2 cellular contexts compared by ENCODE assay signal in the genomic region with DNA sequence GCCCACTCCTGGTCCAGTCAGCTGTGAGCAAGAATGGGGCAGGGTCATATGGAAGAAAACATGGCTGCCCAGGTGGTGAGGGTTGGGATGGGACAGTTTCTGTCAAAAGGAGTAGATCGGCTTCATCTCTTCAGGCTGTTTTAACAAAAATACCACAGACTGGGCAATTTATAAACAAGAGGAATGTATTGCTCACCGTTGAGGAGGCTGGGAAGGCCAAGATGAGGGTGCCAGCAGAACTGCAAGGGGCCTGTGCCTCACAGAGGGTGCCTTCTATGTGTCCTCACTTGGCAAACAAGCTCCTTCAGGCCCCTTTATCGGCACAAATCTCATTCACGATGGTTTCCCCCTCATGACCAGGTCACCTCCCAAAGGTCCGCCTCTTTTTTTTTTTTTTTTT.
TF ChIP-seq lines count a peak whose summit lies in the region.

No MANE protein-coding gene starts in this region.

TF ChIP-seq in neural cell, 6 proteins besides CTCF, POLR2A, EP300 and RAD21 (continued from another document):
- TF ChIP-seq REST (IDR thresholded peaks at IDR 0.05; ENCODE audit: borderline replicate concordance): no peak
- TF ChIP-seq EZH2 (IDR thresholded peaks at IDR 0.05; ENCODE audit: borderline replicate concordance, insufficient read depth, low read length, poor library complexity, severe bottlenecking): no peak
- no peak for TF ChIP-seq MXI1 (conservative IDR thresholded peaks at IDR 0.05; ENCODE audit: poor library complexity, severe bottlenecking)

TF ChIP-seq in GM23338, 12 proteins besides CTCF, POLR2A, EP300 and RAD21 (continued from another document):
- TF ChIP-seq, protein P1, sequence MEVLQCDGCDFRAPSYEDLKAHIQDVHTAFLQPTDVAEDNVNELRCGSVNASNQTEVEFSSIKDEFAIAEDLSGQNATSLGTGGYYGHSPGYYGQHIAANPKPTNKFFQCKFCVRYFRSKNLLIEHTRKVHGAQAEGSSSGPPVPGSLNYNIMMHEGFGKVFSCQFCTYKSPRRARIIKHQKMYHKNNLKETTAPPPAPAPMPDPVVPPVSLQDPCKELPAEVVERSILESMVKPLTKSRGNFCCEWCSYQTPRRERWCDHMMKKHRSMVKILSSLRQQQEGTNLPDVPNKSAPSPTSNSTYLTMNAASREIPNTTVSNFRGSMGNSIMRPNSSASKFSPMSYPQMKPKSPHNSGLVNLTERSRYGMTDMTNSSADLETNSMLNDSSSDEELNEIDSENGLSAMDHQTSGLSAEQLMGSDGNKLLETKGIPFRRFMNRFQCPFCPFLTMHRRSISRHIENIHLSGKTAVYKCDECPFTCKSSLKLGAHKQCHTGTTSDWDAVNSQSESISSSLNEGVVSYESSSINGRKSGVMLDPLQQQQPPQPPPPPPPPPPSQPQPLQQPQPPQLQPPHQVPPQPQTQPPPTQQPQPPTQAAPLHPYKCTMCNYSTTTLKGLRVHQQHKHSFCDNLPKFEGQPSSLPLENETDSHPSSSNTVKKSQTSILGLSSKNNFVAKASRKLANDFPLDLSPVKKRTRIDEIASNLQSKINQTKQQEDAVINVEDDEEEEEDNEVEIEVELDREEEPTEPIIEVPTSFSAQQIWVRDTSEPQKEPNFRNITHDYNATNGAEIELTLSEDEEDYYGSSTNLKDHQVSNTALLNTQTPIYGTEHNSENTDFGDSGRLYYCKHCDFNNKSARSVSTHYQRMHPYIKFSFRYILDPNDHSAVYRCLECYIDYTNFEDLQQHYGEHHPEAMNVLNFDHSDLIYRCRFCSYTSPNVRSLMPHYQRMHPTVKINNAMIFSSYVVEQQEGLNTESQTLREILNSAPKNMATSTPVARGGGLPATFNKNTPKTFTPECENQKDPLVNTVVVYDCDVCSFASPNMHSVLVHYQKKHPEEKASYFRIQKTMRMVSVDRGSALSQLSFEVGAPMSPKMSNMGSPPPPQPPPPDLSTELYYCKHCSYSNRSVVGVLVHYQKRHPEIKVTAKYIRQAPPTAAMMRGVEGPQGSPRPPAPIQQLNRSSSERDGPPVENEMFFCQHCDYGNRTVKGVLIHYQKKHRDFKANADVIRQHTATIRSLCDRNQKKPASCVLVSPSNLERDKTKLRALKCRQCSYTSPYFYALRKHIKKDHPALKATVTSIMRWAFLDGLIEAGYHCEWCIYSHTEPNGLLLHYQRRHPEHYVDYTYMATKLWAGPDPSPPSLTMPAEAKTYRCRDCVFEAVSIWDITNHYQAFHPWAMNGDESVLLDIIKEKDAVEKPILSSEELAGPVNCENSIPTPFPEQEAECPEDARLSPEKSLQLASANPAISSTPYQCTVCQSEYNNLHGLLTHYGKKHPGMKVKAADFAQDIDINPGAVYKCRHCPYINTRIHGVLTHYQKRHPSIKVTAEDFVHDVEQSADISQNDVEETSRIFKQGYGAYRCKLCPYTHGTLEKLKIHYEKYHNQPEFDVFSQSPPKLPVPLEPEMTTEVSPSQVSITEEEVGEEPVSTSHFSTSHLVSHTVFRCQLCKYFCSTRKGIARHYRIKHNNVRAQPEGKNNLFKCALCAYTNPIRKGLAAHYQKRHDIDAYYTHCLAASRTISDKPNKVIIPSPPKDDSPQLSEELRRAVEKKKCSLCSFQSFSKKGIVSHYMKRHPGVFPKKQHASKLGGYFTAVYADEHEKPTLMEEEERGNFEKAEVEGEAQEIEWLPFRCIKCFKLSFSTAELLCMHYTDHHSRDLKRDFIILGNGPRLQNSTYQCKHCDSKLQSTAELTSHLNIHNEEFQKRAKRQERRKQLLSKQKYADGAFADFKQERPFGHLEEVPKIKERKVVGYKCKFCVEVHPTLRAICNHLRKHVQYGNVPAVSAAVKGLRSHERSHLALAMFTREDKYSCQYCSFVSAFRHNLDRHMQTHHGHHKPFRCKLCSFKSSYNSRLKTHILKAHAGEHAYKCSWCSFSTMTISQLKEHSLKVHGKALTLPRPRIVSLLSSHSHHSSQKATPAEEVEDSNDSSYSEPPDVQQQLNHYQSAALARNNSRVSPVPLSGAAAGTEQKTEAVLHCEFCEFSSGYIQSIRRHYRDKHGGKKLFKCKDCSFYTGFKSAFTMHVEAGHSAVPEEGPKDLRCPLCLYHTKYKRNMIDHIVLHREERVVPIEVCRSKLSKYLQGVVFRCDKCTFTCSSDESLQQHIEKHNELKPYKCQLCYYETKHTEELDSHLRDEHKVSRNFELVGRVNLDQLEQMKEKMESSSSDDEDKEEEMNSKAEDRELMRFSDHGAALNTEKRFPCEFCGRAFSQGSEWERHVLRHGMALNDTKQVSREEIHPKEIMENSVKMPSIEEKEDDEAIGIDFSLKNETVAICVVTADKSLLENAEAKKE (CRISPR knock-in tag; IDR thresholded peaks at IDR 0.05): no peak
- TF ChIP-seq ZNF114 (CRISPR knock-in tag; IDR thresholded peaks at IDR 0.05) (no peak), EZH2 (IDR thresholded peaks at IDR 0.05; ENCODE audit: low read depth, unreplicated experiment) (no peak), ZNF331 (CRISPR knock-in tag; IDR thresholded peaks at IDR 0.05; ENCODE audit: low read depth) (no peak)
TF ChIP-seq in GM23338: peak in this region for 0.
